11 cellular contexts compared by ENCODE assay signal in genomic region chr7:116167177-116167576, GRCh38. TPM values are rescaled to one million over a fixed set of nuclear protein-coding genes. Genes with fewer than 3 reads are reported as not detected.
DNase-seq lines count a peak whose midpoint lies in the region; ATAC-seq lines count a peak whose summit lies in the region.
"Had no signal": no experiment of that assay in that cellular context is flagged by ENCODE, and none has a peak within 500 bp of the region (broad histone marks: within the 10 kb centered on the region; RNA-seq: fewer than 3 reads in every experiment).

No MANE protein-coding gene starts in this region.

- H3K36me3 Mint-ChIP-seq in activated CD4-positive, alpha-beta T cell treated with anti-CD3 and anti-CD28 coated beads, Interleukin-2, amount 10 ng/mL, durations not matched to agents 24 days and 14 days (ENCODE audit: low read depth): no peaks in the 10 kb centered on the region
- no peaks in the 10 kb centered on the region for H3K36me3 Mint-ChIP-seq in activated CD4-positive, alpha-beta memory T cell treated with anti-CD3 and anti-CD28 coated beads for 36 hours
- H3K36me3 Mint-ChIP-seq in natural killer cell treated with Interleukin-12 subunit alpha and Interleukin-12 subunit beta and Interleukin-15 and Interleukin-18, amount 100 ng/mL, for 72 hours: no peaks in the 10 kb centered on the region

- DNase-seq in activated CD4-positive, alpha-beta T cell treated with anti-CD3 and anti-CD28 coated beads, Interleukin-2, amount 10 ng/mL, durations not matched to agents 24 days and 14 days: peak; percentile 70
- DNase-seq in activated CD4-positive, alpha-beta T cell treated with anti-CD3 and anti-CD28 coated beads, Interleukin-2, amount 50 U/mL, for 4 hours: no peak
- DNase-seq in KBM-7: peak; percentile 50
- peak; percentile 47 for DNase-seq in activated CD4-positive, alpha-beta memory T cell treated with anti-CD3 and anti-CD28 coated beads for 36 hours
- DNase-seq in natural killer cell treated with Interleukin-12 subunit alpha and Interleukin-12 subunit beta and Interleukin-15 and Interleukin-18, amount 100 ng/mL, for 72 hours (ENCODE audit: low spot score): no peak
- no peak for DNase-seq in HuH-7.5 (ENCODE audit: low spot score)
- DNase-seq: cerebellar nuclear complex, heart right ventricle, Right ventricle myocardium superior had no signal

- no peaks in the 10 kb centered on the region for H3K9me3 Mint-ChIP-seq in activated CD4-positive, alpha-beta T cell treated with anti-CD3 and anti-CD28 coated beads, Interleukin-2, amount 10 ng/mL, durations not matched to agents 24 days and 14 days
- no peaks in the 10 kb centered on the region for H3K9me3 Mint-ChIP-seq in activated CD4-positive, alpha-beta memory T cell treated with anti-CD3 and anti-CD28 coated beads for 36 hours
- H3K9me3 Mint-ChIP-seq in natural killer cell treated with Interleukin-12 subunit alpha and Interleukin-12 subunit beta and Interleukin-15 and Interleukin-18, amount 100 ng/mL, for 72 hours: no peaks in the 10 kb centered on the region

- H3K4me1 Mint-ChIP-seq in activated CD4-positive, alpha-beta T cell treated with anti-CD3 and anti-CD28 coated beads, Interleukin-2, amount 10 ng/mL, durations not matched to agents 24 days and 14 days: peaks cover 15% of the 10 kb centered on the region
- H3K4me1 Mint-ChIP-seq in activated CD4-positive, alpha-beta memory T cell treated with anti-CD3 and anti-CD28 coated beads for 36 hours (ENCODE audit: low read depth): peaks cover 8% of the 10 kb centered on the region
- H3K4me1 Mint-ChIP-seq in natural killer cell treated with Interleukin-12 subunit alpha and Interleukin-12 subunit beta and Interleukin-15 and Interleukin-18, amount 100 ng/mL, for 72 hours (ENCODE audit: low read depth in 2 of 2): peaks cover 4 to 6% of the 10 kb centered on the region in 2 donors

- H3K4me3 Mint-ChIP-seq in activated CD4-positive, alpha-beta T cell treated with anti-CD3 and anti-CD28 coated beads, Interleukin-2, amount 10 ng/mL, durations not matched to agents 24 days and 14 days: no peak overlapping the region
- no peak overlapping the region for H3K4me3 Mint-ChIP-seq in activated CD4-positive, alpha-beta memory T cell treated with anti-CD3 and anti-CD28 coated beads for 36 hours
- no peak overlapping the region for H3K4me3 Mint-ChIP-seq in natural killer cell treated with Interleukin-12 subunit alpha and Interleukin-12 subunit beta and Interleukin-15 and Interleukin-18, amount 100 ng/mL, for 72 hours

- intact Hi-C loops in activated CD4-positive, alpha-beta T cell treated with anti-CD3 and anti-CD28 coated beads, Interleukin-2, amount 10 ng/mL, durations not matched to agents 24 days and 14 days (cut with micrococcal nuclease): no loop called here
- intact Hi-C loops in activated CD4-positive, alpha-beta memory T cell treated with anti-CD3 and anti-CD28 coated beads for 36 hours (cut with micrococcal nuclease): no loop called here

- CTCF ChIA-PET in activated CD4-positive, alpha-beta memory T cell treated with anti-CD3 and anti-CD28 coated beads for 36 hours (lab: Charles Lee): interaction anchor here (0.6 to 2.4 kb wide), 8 partner anchors 10 to 423 kb away, joined by 3 to 14 read pairs (median 6); no protein-coding TSS in a partner anchor

- ATAC-seq in natural killer cell treated with Interleukin-12 subunit alpha and Interleukin-12 subunit beta and Interleukin-15 and Interleukin-18, amount 100 ng/mL, for 72 hours: peak; percentile 57 to 80
- ATAC-seq in HG03135 (IDR thresholded peaks at IDR 0.05; ENCODE audit: unreplicated experiment) (no peak), GM21381 (IDR thresholded peaks at IDR 0.05; ENCODE audit: unreplicated experiment) (no peak)
- ATAC-seq: heart right ventricle had no signal

- H3K27ac Mint-ChIP-seq in activated CD4-positive, alpha-beta T cell treated with anti-CD3 and anti-CD28 coated beads, Interleukin-2, amount 10 ng/mL, durations not matched to agents 24 days and 14 days: no peak overlapping the region
- H3K27ac Mint-ChIP-seq in activated CD4-positive, alpha-beta memory T cell treated with anti-CD3 and anti-CD28 coated beads for 36 hours: no peak overlapping the region
- no peak overlapping the region for H3K27ac Mint-ChIP-seq in natural killer cell treated with Interleukin-12 subunit alpha and Interleukin-12 subunit beta and Interleukin-15 and Interleukin-18, amount 100 ng/mL, for 72 hours

- POLR2A ChIA-PET in activated CD4-positive, alpha-beta memory T cell treated with anti-CD3 and anti-CD28 coated beads for 36 hours (lab: Charles Lee): no interaction called here

- in situ Hi-C loops in KBM-7 (cut with MboI; ENCODE audit: low pct_unique_long_range_greater_than_20kb, low sequenced_read_pairs): loop anchor here (25.0 kb wide), 1 partner anchor 645 kb away; no protein-coding TSS in a partner anchor

- H3K27me3 Mint-ChIP-seq in activated CD4-positive, alpha-beta T cell treated with anti-CD3 and anti-CD28 coated beads, Interleukin-2, amount 10 ng/mL, durations not matched to agents 24 days and 14 days: peaks cover 43% of the 10 kb centered on the region
- H3K27me3 Mint-ChIP-seq in activated CD4-positive, alpha-beta memory T cell treated with anti-CD3 and anti-CD28 coated beads for 36 hours: peaks cover 10% of the 10 kb centered on the region
- H3K27me3 Mint-ChIP-seq in natural killer cell treated with Interleukin-12 subunit alpha and Interleukin-12 subunit beta and Interleukin-15 and Interleukin-18, amount 100 ng/mL, for 72 hours: peaks cover 2 to 13% of the 10 kb centered on the region in 2 donors

RNA-seq across cellular contexts. Expression of gene TES, which starts 43.2 kb away (rescaled TPM):
- 41.2 and 47.1 TPM in 2 replicates for total RNA-seq in activated CD4-positive, alpha-beta T cell treated with anti-CD3 and anti-CD28 coated beads, Interleukin-2, amount 10 ng/mL, durations not matched to agents 24 days and 14 days
- total RNA-seq in activated CD4-positive, alpha-beta memory T cell treated with anti-CD3 and anti-CD28 coated beads for 36 hours: 10 to 100 TPM; 81.8 to 90.6 TPM
- 100 to 1,000 TPM in 1 of 2 donors, 10 to 100 TPM in 1; 69.1 to 124 TPM for total RNA-seq in natural killer cell treated with Interleukin-12 subunit alpha and Interleukin-12 subunit beta and Interleukin-15 and Interleukin-18, amount 100 ng/mL, for 72 hours

Comparison
In these comparisons a context has a peak if more than half of its experiments do, and no peak if none do; other contexts are left out.
1. DNase-seq: peak in activated CD4-positive, alpha-beta T cell treated with anti-CD3 and anti-CD28 coated beads, Interleukin-2, amount 10 ng/mL, durations not matched to agents 24 days and 14 days (single experiment), KBM-7 (single experiment) and activated CD4-positive, alpha-beta memory T cell treated with anti-CD3 and anti-CD28 coated beads for 36 hours (single experiment); none in activated CD4-positive, alpha-beta T cell treated with anti-CD3 and anti-CD28 coated beads, Interleukin-2, amount 50 U/mL, for 4 hours (0 of 2), natural killer cell treated with Interleukin-12 subunit alpha and Interleukin-12 subunit beta and Interleukin-15 and Interleukin-18, amount 100 ng/mL, for 72 hours (single experiment) and HuH-7.5 (single experiment).
2. ATAC-seq: peak in natural killer cell treated with Interleukin-12 subunit alpha and Interleukin-12 subunit beta and Interleukin-15 and Interleukin-18, amount 100 ng/mL, for 72 hours (2 of 2); none in HG03135 (single experiment) and GM21381 (single experiment).